ENCODE assay signal across 8 cellular contexts in the genomic region with DNA sequence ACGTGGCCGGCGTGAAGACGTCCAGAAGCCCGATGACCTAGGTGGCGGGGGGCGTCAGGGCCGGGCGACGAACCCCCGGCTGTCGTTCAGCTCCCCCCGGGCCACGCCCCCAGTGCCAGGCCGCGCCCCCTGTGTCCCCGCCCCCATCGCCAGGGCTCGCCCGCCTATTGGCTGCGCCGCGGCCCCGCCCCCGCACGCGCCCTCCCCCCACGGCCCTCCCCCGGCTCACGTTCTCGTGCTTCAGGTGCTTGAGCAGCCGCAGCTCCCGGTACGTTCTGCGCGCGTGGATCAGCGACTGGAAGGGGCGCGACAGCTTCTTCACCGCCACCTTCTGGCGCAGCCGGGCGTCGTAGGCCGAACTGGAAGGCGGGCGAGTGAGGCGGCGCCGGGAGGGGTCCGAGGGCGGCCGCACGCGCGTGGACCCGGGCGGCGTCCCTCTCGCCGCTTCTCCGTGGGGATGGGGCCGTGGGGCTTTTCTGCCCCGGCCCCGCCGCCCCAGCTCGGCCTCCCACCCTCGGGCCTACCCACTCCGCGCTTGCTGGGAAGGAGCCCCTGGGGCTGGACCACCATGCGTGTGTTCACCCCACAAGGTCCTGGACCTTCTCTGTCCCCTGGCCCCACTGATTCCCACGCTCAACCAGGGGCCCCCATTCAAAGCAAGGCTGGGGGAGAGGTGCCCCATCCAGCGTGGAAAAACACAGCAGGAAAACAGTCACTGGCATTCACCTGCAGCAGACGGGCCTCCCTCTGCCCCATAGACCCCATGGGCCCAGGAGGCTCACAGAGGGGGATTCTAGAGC. TPM values are rescaled to one million over a fixed set of nuclear protein-coding genes. Genes with fewer than 3 reads are reported as not detected.
DNase-seq lines count a peak whose midpoint lies in the region; ATAC-seq and TF ChIP-seq lines count a peak whose summit lies in the region.

No MANE protein-coding gene starts in this region.

- no peak overlapping the region for H3K9ac ChIP-seq in colonic mucosa (ENCODE audit: low read depth in 2 of 2, low read length in 2 of 2)

- POLR2A ChIA-PET in activated B cell treated with CpG ODN at 0.5 μM for 24 hours (lab: Charles Lee): interaction anchor here (0.7 to 1.7 kb wide), 2 partner anchors 17 to 74 kb away, joined by 3 to 6 read pairs; a partner anchor contains a TSS

- CTCF ChIA-PET in activated B cell treated with CpG ODN at 0.5 μM for 24 hours (lab: Charles Lee): interaction anchor here (1.4 kb wide), 1 partner anchor 25 kb away, joined by 4 read pairs; no protein-coding TSS in a partner anchor

- H3K4me3 ChIP-seq in colonic mucosa (peak overlapping the region; percentile 9), mucosa of descending colon (no peak overlapping the region), upper lobe of left lung (peak overlapping the region in 3 of 4 donors; percentile 20 to 43 (median 37))

- DNase-seq in EH (ENCODE audit: low read depth) (peak; percentile 61), activated B cell treated with CpG ODN at 0.5 μM for 24 hours (no peak), colonic mucosa (peak; percentile 73), mucosa of descending colon (peak; percentile 71 to 83 (median 73)), upper lobe of left lung (peak; percentile 51 to 93), DMS153 treated with DMSO at 0.1 percent for 48 hours (lab: John Stamatoyannopoulos, UW; ENCODE audit: unreplicated experiment) (no peak), HPDE6-E6E7 (ENCODE audit: extremely low spot score) (no peak)

- H3K9me3 Mint-ChIP-seq in activated B cell treated with CpG ODN at 0.5 μM for 24 hours: no peaks in the 10 kb centered on the region
- no peaks in the 10 kb centered on the region for H3K9me3 Mint-ChIP-seq in stimulated activated memory B cell treated with anti-CD40 and anti-IgM and Interleukin-4, amounts not matched to agents 10 μg/mL and 1 μg/mL and 100 μg/mL, for 72 hours

- peaks cover 1% of the 10 kb centered on the region for H3K27me3 Mint-ChIP-seq in activated B cell treated with CpG ODN at 0.5 μM for 24 hours
- peaks cover 6% of the 10 kb centered on the region for H3K27me3 Mint-ChIP-seq in stimulated activated memory B cell treated with anti-CD40 and anti-IgM and Interleukin-4, amounts not matched to agents 10 μg/mL and 1 μg/mL and 100 μg/mL, for 72 hours

- peaks cover 16% of the 10 kb centered on the region for H3K4me1 ChIP-seq in colonic mucosa
- H3K4me1 ChIP-seq in mucosa of descending colon (ENCODE audit: low read depth): peaks cover 38% of the 10 kb centered on the region
- H3K4me1 ChIP-seq in upper lobe of left lung: peaks cover 50 to 66% (median 53%) of the 10 kb centered on the region in 4 donors

- TF ChIP-seq CTCF in activated B cell treated with CpG ODN at 0.5 μM for 24 hours (IDR thresholded peaks at IDR 0.05): no peak
- TF ChIP-seq CTCF in colonic mucosa (IDR thresholded peaks at IDR 0.05): no peak
- TF ChIP-seq CTCF in mucosa of descending colon (IDR thresholded peaks at IDR 0.05): no peak
- TF ChIP-seq CTCF in upper lobe of left lung (IDR thresholded peaks at IDR 0.05): peak in 2 of 6 experiments; percentile 18 to 46

- intact Hi-C loops in activated B cell treated with CpG ODN at 0.5 μM for 24 hours (cut with micrococcal nuclease) (no loop called here), colonic mucosa (cut with DNase I) (no loop called here), mucosa of descending colon (cut with DNase I, micrococcal nuclease) (no loop called here)

- H3K36me3 Mint-ChIP-seq in activated B cell treated with CpG ODN at 0.5 μM for 24 hours (ENCODE audit: low read depth): no peaks in the 10 kb centered on the region
- no peaks in the 10 kb centered on the region for H3K36me3 Mint-ChIP-seq in stimulated activated memory B cell treated with anti-CD40 and anti-IgM and Interleukin-4, amounts not matched to agents 10 μg/mL and 1 μg/mL and 100 μg/mL, for 72 hours

- H3K4me3 Mint-ChIP-seq in activated B cell treated with CpG ODN at 0.5 μM for 24 hours: no peak overlapping the region
- H3K4me3 Mint-ChIP-seq in stimulated activated memory B cell treated with anti-CD40 and anti-IgM and Interleukin-4, amounts not matched to agents 10 μg/mL and 1 μg/mL and 100 μg/mL, for 72 hours: no peak overlapping the region

- WGBS in upper lobe of left lung, 2 donors: 18% methylated on average over 20 of the region's 75 CpGs; no CpG with 5 or more reads in 1 of the 2 donors

- no peak for TF ChIP-seq POLR2A in upper lobe of left lung (IDR thresholded peaks at IDR 0.05)

- no peaks in the 10 kb centered on the region for H3K36me3 ChIP-seq in colonic mucosa
- H3K36me3 ChIP-seq in mucosa of descending colon (ENCODE audit: low read depth): no peaks in the 10 kb centered on the region
- H3K36me3 ChIP-seq in upper lobe of left lung: no peaks in the 10 kb centered on the region

- H3K9me3 ChIP-seq in colonic mucosa: no peaks in the 10 kb centered on the region
- no peaks in the 10 kb centered on the region for H3K9me3 ChIP-seq in mucosa of descending colon
- H3K9me3 ChIP-seq in upper lobe of left lung: no peaks in the 10 kb centered on the region

- peak; percentile 19 for ATAC-seq in activated B cell treated with CpG ODN at 0.5 μM for 24 hours (ENCODE audit: low read depth)
- ATAC-seq in mucosa of descending colon: peak; percentile 70
- peak in 1 of 2 donors; percentile 66 for ATAC-seq in upper lobe of left lung (ENCODE audit: low FRiP score in 2 of 2)
- no peak for ATAC-seq in stimulated activated memory B cell treated with anti-CD40 and anti-IgM and Interleukin-4, amounts not matched to agents 10 μg/mL and 1 μg/mL and 100 μg/mL, for 72 hours

- peaks cover 17% of the 10 kb centered on the region for H3K4me1 Mint-ChIP-seq in activated B cell treated with CpG ODN at 0.5 μM for 24 hours
- peaks cover 48% of the 10 kb centered on the region for H3K4me1 Mint-ChIP-seq in stimulated activated memory B cell treated with anti-CD40 and anti-IgM and Interleukin-4, amounts not matched to agents 10 μg/mL and 1 μg/mL and 100 μg/mL, for 72 hours

- H3K27ac ChIP-seq in colonic mucosa (no peak overlapping the region), upper lobe of left lung (no peak overlapping the region)

- TF ChIP-seq EP300 in upper lobe of left lung (IDR thresholded peaks at IDR 0.05): no peak

- H3K27me3 ChIP-seq in colonic mucosa (peaks cover 36% of the 10 kb centered on the region), upper lobe of left lung (peaks cover 0 to 10% (median 2%) of the 10 kb centered on the region in 4 donors)

- no peak overlapping the region for H3K27ac Mint-ChIP-seq in activated B cell treated with CpG ODN at 0.5 μM for 24 hours
- H3K27ac Mint-ChIP-seq in stimulated activated memory B cell treated with anti-CD40 and anti-IgM and Interleukin-4, amounts not matched to agents 10 μg/mL and 1 μg/mL and 100 μg/mL, for 72 hours: no peak overlapping the region

RNA-seq across cellular contexts. Expression of a gene that starts 2.4 kb away (rescaled TPM):
- total RNA-seq in activated B cell treated with CpG ODN at 0.5 μM for 24 hours (10.7 and 11.3 TPM in 2 replicates), colonic mucosa (1 to 10 TPM; 1.3 to 1.9 TPM), mucosa of descending colon (1 to 10 TPM; 1.8 to 4.3 (median 3.2) TPM), upper lobe of left lung (10 to 100 TPM in 1 of 6 donors, 1 to 10 TPM in 5; 3.1 to 27.3 (median 8.6) TPM)

RNA-seq across cellular contexts. Expression of a gene that starts 6.3 kb away (rescaled TPM):
- total RNA-seq in activated B cell treated with CpG ODN at 0.5 μM for 24 hours (4.1 and 4.4 TPM in 2 replicates), colonic mucosa (1 to 10 TPM; 2.0 to 2.6 TPM), mucosa of descending colon (1 to 10 TPM; 2.3 to 6.5 (median 5.2) TPM), upper lobe of left lung (10 to 100 TPM in 3 of 6 donors, 1 to 10 TPM in 3; 3.1 to 19.2 (median 10.1) TPM)

RNA-seq across cellular contexts. Expression of a gene that starts 16.7 kb away (rescaled TPM):
- total RNA-seq in activated B cell treated with CpG ODN at 0.5 μM for 24 hours (65.0 and 68.2 TPM in 2 replicates), colonic mucosa (10 to 100 TPM; 40.5 to 59.1 TPM), mucosa of descending colon (10 to 100 TPM; 39.5 to 66.3 (median 47.8) TPM), upper lobe of left lung (100 to 1,000 TPM in 1 of 6 donors, 10 to 100 TPM in 5; 33.0 to 202 (median 53.1) TPM)

RNA-seq across cellular contexts. Expression of a gene that starts 23.0 kb away (rescaled TPM):
- total RNA-seq in activated B cell treated with CpG ODN at 0.5 μM for 24 hours (87.5 and 103 TPM in 2 replicates), colonic mucosa (10 to 100 TPM; 19.2 to 33.4 TPM), mucosa of descending colon (10 to 100 TPM; 34.5 to 41.6 (median 40.5) TPM), upper lobe of left lung (100 to 1,000 TPM in 2 of 6 donors, 10 to 100 TPM in 4; 43.2 to 216 (median 52.4) TPM)

RNA-seq across cellular contexts. Expression of a gene that starts 39.7 kb away (rescaled TPM):
- total RNA-seq in activated B cell treated with CpG ODN at 0.5 μM for 24 hours: 18.6 and 20.6 TPM in 2 replicates
- 100 to 1,000 TPM; 270 to 339 TPM for total RNA-seq in colonic mucosa
- total RNA-seq in mucosa of descending colon: 100 to 1,000 TPM; 232 to 318 (median 250) TPM
- total RNA-seq in upper lobe of left lung: 100 to 1,000 TPM; 218 to 407 (median 313) TPM

Comparison
In these comparisons a context has a peak if more than half of its experiments do, and no peak if none do; other contexts are left out.
1. DNase-seq: peak in EH (single experiment), colonic mucosa (single experiment), mucosa of descending colon (3 of 3) and upper lobe of left lung (2 of 2); none in activated B cell treated with CpG ODN at 0.5 μM for 24 hours (single experiment), DMS153 treated with DMSO at 0.1 percent for 48 hours (single experiment) and HPDE6-E6E7 (single experiment).